Comparison of ENCODE assay signal across 1 cellular context in the genomic region with DNA sequence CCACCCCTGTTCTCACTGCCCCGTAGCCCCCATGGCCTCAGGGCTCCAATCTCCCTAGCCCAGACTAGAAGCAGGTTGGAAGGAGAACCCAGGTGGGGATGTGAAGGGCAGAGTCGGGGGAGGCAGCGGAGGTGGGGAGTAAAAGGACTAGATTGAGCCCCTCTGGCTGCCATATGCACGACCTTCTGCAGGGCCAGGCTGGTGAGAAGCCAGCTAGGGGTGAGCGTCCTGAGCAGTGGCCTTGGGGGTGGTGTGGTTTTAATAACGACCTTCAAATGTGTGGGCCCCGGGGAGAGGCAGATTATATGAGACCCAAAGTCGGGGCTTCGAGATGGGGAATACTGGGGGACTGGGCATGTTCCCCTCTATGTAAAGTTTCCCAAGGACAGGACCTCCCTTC.
TF ChIP-seq lines count a peak whose summit lies in the region.

No MANE protein-coding gene starts in this region.

TF ChIP-seq in HCT116, 20 proteins besides CTCF, POLR2A, EP300 and RAD21 (continued from another document):
- TF ChIP-seq, protein P1, sequence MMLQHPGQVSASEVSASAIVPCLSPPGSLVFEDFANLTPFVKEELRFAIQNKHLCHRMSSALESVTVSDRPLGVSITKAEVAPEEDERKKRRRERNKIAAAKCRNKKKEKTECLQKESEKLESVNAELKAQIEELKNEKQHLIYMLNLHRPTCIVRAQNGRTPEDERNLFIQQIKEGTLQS (IDR thresholded peaks at IDR 0.05): no peak
- TF ChIP-seq MAX (IDR thresholded peaks at IDR 0.05) (no peak), CEBPB (IDR thresholded peaks at IDR 0.05; ENCODE audit: low read depth) (no peak), REST (IDR thresholded peaks at IDR 0.05; ENCODE audit: low read depth) (no peak), SIN3A (IDR thresholded peaks at IDR 0.05; ENCODE audit: low read depth) (no peak), SP1 (IDR thresholded peaks at IDR 0.05; ENCODE audit: low read depth) (no peak), EZH2phosphoT487 (IDR thresholded peaks at IDR 0.05; ENCODE audit: borderline replicate concordance) (no peak), FOSL1 (IDR thresholded peaks at IDR 0.05; ENCODE audit: low read depth) (no peak), CBX3 (IDR thresholded peaks at IDR 0.05; ENCODE audit: low read depth) (no peak), JUND (IDR thresholded peaks at IDR 0.05) (no peak), TCF7L2 (IDR thresholded peaks at IDR 0.05; ENCODE audit: borderline replicate concordance, extremely low read depth, insufficient read depth, insufficient read length) (no peak), SRF (IDR thresholded peaks at IDR 0.05; ENCODE audit: low read depth) (no peak), ZNF274 (IDR thresholded peaks at IDR 0.05; ENCODE audit: low read depth, low read length) (no peak), YY1 (IDR thresholded peaks at IDR 0.05; ENCODE audit: extremely low read depth, insufficient replicate concordance, low read depth, low read length) (no peak)
